In the genomic region with DNA sequence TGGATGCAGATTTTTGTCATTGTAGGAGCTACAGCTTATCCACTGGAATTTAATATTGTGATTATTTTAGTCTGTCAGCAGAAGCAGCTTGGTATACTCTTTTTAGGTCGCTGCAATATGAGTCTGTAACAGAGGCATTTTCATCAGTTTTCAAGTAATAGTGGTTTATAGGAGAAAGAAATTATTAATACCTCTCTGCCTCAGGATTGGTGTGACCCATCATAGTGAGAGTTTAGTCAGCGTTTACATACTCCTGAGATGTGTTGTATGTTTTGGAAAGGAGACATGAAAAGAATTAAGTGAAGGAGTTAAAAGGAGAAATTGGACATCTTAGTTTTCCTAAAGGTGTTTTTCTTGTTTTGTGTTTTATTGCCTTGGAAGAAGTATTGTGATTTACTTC, we compare ENCODE assay signal across 37 cellular contexts.
"Had no signal": no experiment of that assay in that cellular context is flagged by ENCODE, and none has a peak within 500 bp of the region (broad histone marks: within the 10 kb centered on the region; RNA-seq: fewer than 3 reads in every experiment).

No MANE protein-coding gene starts in this region.

- H3K4me3 Mint-ChIP-seq: activated CD4-positive, alpha-beta memory T cell treated with anti-CD3 and anti-CD28 coated beads, Interleukin-2, amount 10 ng/mL, durations not matched to agents 7 days and 5 days; activated CD4-positive, alpha-beta T cell treated with anti-CD3 and anti-CD28 coated beads for 36 hours; activated CD4-positive, alpha-beta T cell treated with anti-CD3 and anti-CD28 coated beads, Interleukin-2, amount 10 ng/mL, durations not matched to agents 7 days and 5 days; activated CD8-positive, alpha-beta memory T cell treated with anti-CD3 and anti-CD28 coated beads, Interleukin-2, amount 10 ng/mL, durations not matched to agents 7 days and 5 days; activated CD8-positive, alpha-beta T cell treated with anti-CD3 and anti-CD28 coated beads, Interleukin-2, amount 10 ng/mL, durations not matched to agents 7 days and 5 days; activated naive CD4-positive, alpha-beta T cell treated with anti-CD3 and anti-CD28 coated beads for 36 hours; activated naive CD8-positive, alpha-beta T cell treated with anti-CD3 and anti-CD28 coated beads for 36 hours; activated T-cell treated with anti-CD3 and anti-CD28 coated beads, Interleukin-2, amount 50 U/mL, for 24 hours; brain; central memory CD8-positive, alpha-beta T cell; T-helper 1 cell treated with Interleukin-12 subunit alpha and Interleukin-12 subunit beta and Interleukin-4 antibody, amounts not matched to agents 30 μg/mL and 1 μg/mL, for 36 hours; T-helper 2 cell treated with Interferon-gamma antibody and Interleukin-4, amounts not matched to agents 5 μg/mL and 100 μg/mL, for 36 hours had no signal

- H3K27me3 Mint-ChIP-seq: activated CD4-positive, alpha-beta memory T cell treated with anti-CD3 and anti-CD28 coated beads, Interleukin-2, amount 10 ng/mL, durations not matched to agents 7 days and 5 days; activated CD4-positive, alpha-beta T cell treated with anti-CD3 and anti-CD28 coated beads, Interleukin-2, amount 10 ng/mL, durations not matched to agents 7 days and 5 days; activated CD8-positive, alpha-beta memory T cell treated with anti-CD3 and anti-CD28 coated beads, Interleukin-2, amount 10 ng/mL, durations not matched to agents 7 days and 5 days; activated naive CD8-positive, alpha-beta T cell treated with anti-CD3 and anti-CD28 coated beads for 36 hours; activated T-cell treated with anti-CD3 and anti-CD28 coated beads, Interleukin-2, amount 50 U/mL, for 24 hours; brain; central memory CD8-positive, alpha-beta T cell had no signal

- H3K27me3 ChIP-seq: adrenal gland, cardiac muscle cell had no signal

- H3K27ac ChIP-seq: adrenal gland, cardiac muscle cell, VCaP had no signal

- H3K4me1 ChIP-seq: adrenal gland had no signal

- H3K9me3 ChIP-seq: adrenal gland had no signal

- H3K9me3 Mint-ChIP-seq: activated CD4-positive, alpha-beta memory T cell treated with anti-CD3 and anti-CD28 coated beads, Interleukin-2, amount 10 ng/mL, durations not matched to agents 7 days and 5 days; activated CD4-positive, alpha-beta T cell treated with anti-CD3 and anti-CD28 coated beads, Interleukin-2, amount 10 ng/mL, durations not matched to agents 7 days and 5 days; activated naive CD4-positive, alpha-beta T cell treated with anti-CD3 and anti-CD28 coated beads for 36 hours; activated naive CD4-positive, alpha-beta T cell treated with anti-CD3 and anti-CD28 coated beads, Interleukin-2, amount 50 U/mL, for 72 hours; activated naive CD8-positive, alpha-beta T cell treated with anti-CD3 and anti-CD28 coated beads for 36 hours; activated T-cell treated with anti-CD3 and anti-CD28 coated beads, Interleukin-2, amount 50 U/mL, for 24 hours; activated T-helper 2 cell treated with anti-CD3 and anti-CD28 coated beads, Interferon-gamma antibody, Interleukin-2, Interleukin-4, amounts not matched to agents 10 μg/mL and 5 μg/mL and 100 μg/mL, durations not matched to agents 14 hours and 24 hours and 36 hours; brain; T-helper 1 cell treated with Interleukin-12 subunit alpha and Interleukin-12 subunit beta and Interleukin-4 antibody, amounts not matched to agents 30 μg/mL and 1 μg/mL, for 36 hours; T-helper 2 cell treated with Interferon-gamma antibody and Interleukin-4, amounts not matched to agents 5 μg/mL and 100 μg/mL, for 36 hours had no signal

- H3K27ac Mint-ChIP-seq: activated CD4-positive, alpha-beta memory T cell treated with anti-CD3 and anti-CD28 coated beads, Interleukin-2, amount 10 ng/mL, durations not matched to agents 7 days and 5 days; activated CD4-positive, alpha-beta T cell treated with anti-CD3 and anti-CD28 coated beads for 36 hours; activated CD4-positive, alpha-beta T cell treated with anti-CD3 and anti-CD28 coated beads, Interleukin-2, amount 10 ng/mL, durations not matched to agents 7 days and 5 days; activated CD8-positive, alpha-beta memory T cell treated with anti-CD3 and anti-CD28 coated beads, Interleukin-2, amount 10 ng/mL, durations not matched to agents 7 days and 5 days; activated CD8-positive, alpha-beta T cell treated with anti-CD3 and anti-CD28 coated beads, Interleukin-2, amount 10 ng/mL, durations not matched to agents 7 days and 5 days; activated naive CD4-positive, alpha-beta T cell treated with anti-CD3 and anti-CD28 coated beads for 36 hours; activated naive CD4-positive, alpha-beta T cell treated with anti-CD3 and anti-CD28 coated beads, Interleukin-2, amount 50 U/mL, for 72 hours; activated naive CD8-positive, alpha-beta T cell treated with anti-CD3 and anti-CD28 coated beads for 36 hours; activated T-cell treated with anti-CD3 and anti-CD28 coated beads, Interleukin-2, amount 50 U/mL, for 24 hours; activated T-helper 2 cell treated with anti-CD3 and anti-CD28 coated beads, Interferon-gamma antibody, Interleukin-2, Interleukin-4, amounts not matched to agents 10 μg/mL and 5 μg/mL and 100 μg/mL, durations not matched to agents 14 hours and 24 hours and 36 hours; brain; T-helper 1 cell treated with Interleukin-12 subunit alpha and Interleukin-12 subunit beta and Interleukin-4 antibody, amounts not matched to agents 30 μg/mL and 1 μg/mL, for 36 hours; T-helper 2 cell treated with Interferon-gamma antibody and Interleukin-4, amounts not matched to agents 5 μg/mL and 100 μg/mL, for 36 hours had no signal

- H3K4me1 Mint-ChIP-seq: activated CD4-positive, alpha-beta memory T cell treated with anti-CD3 and anti-CD28 coated beads, Interleukin-2, amount 10 ng/mL, durations not matched to agents 7 days and 5 days; activated CD4-positive, alpha-beta T cell treated with anti-CD3 and anti-CD28 coated beads for 36 hours; activated CD4-positive, alpha-beta T cell treated with anti-CD3 and anti-CD28 coated beads, Interleukin-2, amount 10 ng/mL, durations not matched to agents 7 days and 5 days; activated CD8-positive, alpha-beta memory T cell treated with anti-CD3 and anti-CD28 coated beads, Interleukin-2, amount 10 ng/mL, durations not matched to agents 7 days and 5 days; activated naive CD8-positive, alpha-beta T cell treated with anti-CD3 and anti-CD28 coated beads for 36 hours; central memory CD8-positive, alpha-beta T cell had no signal

- H3K4me3 ChIP-seq: adrenal gland, cardiac muscle cell had no signal

- H3K36me3 ChIP-seq: adrenal gland, cardiac muscle cell had no signal

- ATAC-seq: activated CD4-positive, alpha-beta T cell treated with anti-CD3 and anti-CD28 coated beads for 36 hours; activated CD4-positive, CD25-positive, alpha-beta regulatory T cell treated with anti-CD3 and anti-CD28 coated beads, Interleukin-2, amount 50 U/mL, for 24 hours; activated CD8-positive, alpha-beta memory T cell treated with anti-CD3 and anti-CD28 coated beads, Interleukin-2, amount 10 ng/mL, durations not matched to agents 7 days and 5 days; activated CD8-positive, alpha-beta T cell treated with anti-CD3 and anti-CD28 coated beads, Interleukin-2, amount 10 ng/mL, durations not matched to agents 7 days and 5 days; activated naive CD4-positive, alpha-beta T cell treated with anti-CD3 and anti-CD28 coated beads, Interleukin-2, amount 50 U/mL, for 72 hours had no signal

- FAIRE-seq: bronchial epithelial cell had no signal

- H3K36me3 Mint-ChIP-seq: activated CD8-positive, alpha-beta memory T cell treated with anti-CD3 and anti-CD28 coated beads, Interleukin-2, amount 10 ng/mL, durations not matched to agents 7 days and 5 days; activated naive CD4-positive, alpha-beta T cell treated with anti-CD3 and anti-CD28 coated beads, Interleukin-2, amount 50 U/mL, for 72 hours; activated naive CD8-positive, alpha-beta T cell treated with anti-CD3 and anti-CD28 coated beads for 36 hours had no signal

- DNase-seq: activated CD4-positive, alpha-beta memory T cell treated with anti-CD3 and anti-CD28 coated beads, Interleukin-2, amount 10 ng/mL, durations not matched to agents 7 days and 5 days; activated CD4-positive, alpha-beta T cell treated with anti-CD3 and anti-CD28 coated beads for 1 hour; activated CD4-positive, alpha-beta T cell treated with anti-CD3 and anti-CD28 coated beads for 36 hours; activated CD4-positive, alpha-beta T cell treated with anti-CD3 and anti-CD28 coated beads for 48 hours; activated CD4-positive, alpha-beta T cell treated with anti-CD3 and anti-CD28 coated beads, Interleukin-2, amount 10 ng/mL, durations not matched to agents 7 days and 5 days; activated CD4-positive, alpha-beta T cell treated with anti-CD3 and anti-CD28 coated beads, Interleukin-2, amount 50 U/mL, for 48 hours; activated CD4-positive, CD25-positive, alpha-beta regulatory T cell; activated CD8-positive, alpha-beta memory T cell treated with anti-CD3 and anti-CD28 coated beads for 24 hours; activated CD8-positive, alpha-beta memory T cell treated with anti-CD3 and anti-CD28 coated beads, Interleukin-2, amount 10 ng/mL, durations not matched to agents 7 days and 5 days; activated CD8-positive, alpha-beta memory T cell treated with anti-CD3 and anti-CD28 coated beads, Interleukin-2, amount 50 U/mL, for 48 hours; activated CD8-positive, alpha-beta T cell treated with anti-CD3 and anti-CD28 coated beads, Interleukin-2, amount 10 ng/mL, durations not matched to agents 7 days and 5 days; activated effector memory CD4-positive, alpha-beta T cell treated with Interleukin-2 at 50 U/mL for 16 hours; activated gamma-delta T cell treated with Interleukin-2 at 50 U/mL for 16 hours; activated naive CD4-positive, alpha-beta T cell; activated naive CD4-positive, alpha-beta T cell treated with anti-CD3 and anti-CD28 coated beads for 36 hours; activated naive CD4-positive, alpha-beta T cell treated with anti-CD3 and anti-CD28 coated beads, Interleukin-2, amount 50 U/mL, for 16 hours; activated naive CD8-positive, alpha-beta T cell treated with anti-CD3 and anti-CD28 coated beads for 36 hours; activated T-cell treated with anti-CD3 and anti-CD28 coated beads, Interleukin-2, amount 50 U/mL, for 24 hours; activated T-cell treated with anti-CD3 and anti-CD28 coated beads, Interleukin-2, amount 50 U/mL, for 48 hours; adrenal gland; amniotic stem cell; aorta; caudate nucleus; cerebellar nuclear complex; T-helper 1 cell; T-helper 2 cell; T-helper 9 cell had no signal
